In the genomic region with DNA sequence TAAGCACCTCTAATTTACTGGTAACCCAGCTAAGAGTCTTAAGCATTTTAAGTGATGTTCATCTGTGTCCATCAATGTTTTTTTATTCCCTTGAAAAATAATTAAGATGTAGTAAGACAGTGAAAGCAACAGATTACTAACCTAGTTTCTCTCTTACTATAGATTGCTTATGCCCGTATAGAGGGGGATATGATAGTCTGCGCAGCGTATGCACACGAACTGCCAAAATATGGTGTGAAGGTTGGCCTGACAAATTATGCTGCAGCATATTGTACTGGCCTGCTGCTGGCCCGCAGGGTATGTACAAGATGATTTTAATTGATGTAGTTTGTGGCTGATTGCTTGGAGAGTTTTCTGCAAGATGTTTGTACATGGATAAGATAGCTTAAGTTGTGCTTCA, we compare ENCODE assay signal across 9 cellular contexts. TPM values are rescaled to one million over a fixed set of nuclear protein-coding genes. Genes with fewer than 3 reads are reported as not detected.
DNase-seq lines count a peak whose midpoint lies in the region; ATAC-seq and TF ChIP-seq lines count a peak whose summit lies in the region.
"Had no signal": no experiment of that assay in that cellular context is flagged by ENCODE, and none has a peak within 500 bp of the region (broad histone marks: within the 10 kb centered on the region; RNA-seq: fewer than 3 reads in every experiment).

No MANE protein-coding gene starts in this region.

- no peak for TF ChIP-seq CTCF in fibroblast of mammary gland (conservative IDR thresholded peaks at IDR 0.05; ENCODE audit: control insufficient read depth, insufficient read depth, low read depth, low read length)

- peaks cover 58% of the 10 kb centered on the region for H3K4me1 Mint-ChIP-seq in activated T-cell treated with anti-CD3 and anti-CD28 coated beads, Interleukin-2, amount 50 U/mL, for 4 hours (ENCODE audit: low read depth)
- H3K4me1 Mint-ChIP-seq in T-helper 17 cell, result peaks cover 58% of the 10 kb centered on the region
- H3K4me1 Mint-ChIP-seq in stimulated activated effector memory CD8-positive, alpha-beta T cell treated with anti-CD3 and anti-CD28 coated beads, Interleukin-12 subunit alpha, Interleukin-12 subunit beta, amount 100 ng/mL, for 72 hours, result peaks cover 72% of the 10 kb centered on the region

- ATAC-seq in activated T-cell treated with anti-CD3 and anti-CD28 coated beads, Interleukin-2, amount 50 U/mL, for 4 hours, result no peak
- ATAC-seq in T-helper 17 cell (no peak), esophagus mucosa (no peak)
- ATAC-seq in stimulated activated effector memory CD8-positive, alpha-beta T cell treated with anti-CD3 and anti-CD28 coated beads, Interleukin-12 subunit alpha, Interleukin-12 subunit beta, amount 100 ng/mL, for 72 hours, result peak; percentile 9

- peak overlapping the region; percentile 100 for H3K27ac Mint-ChIP-seq in T-helper 17 cell
- H3K27ac Mint-ChIP-seq in stimulated activated effector memory CD8-positive, alpha-beta T cell treated with anti-CD3 and anti-CD28 coated beads, Interleukin-12 subunit alpha, Interleukin-12 subunit beta, amount 100 ng/mL, for 72 hours, result peak overlapping the region; percentile 100

- no peak for DNase-seq in activated T-cell treated with anti-CD3 and anti-CD28 coated beads, Interleukin-2, amount 50 U/mL, for 4 hours
- no peak for DNase-seq in activated T-cell treated with anti-CD3 and anti-CD28 coated beads, Interleukin-2, amount 50 U/mL, for 1 hour
- DNase-seq in T-helper 17 cell (no peak), fibroblast of mammary gland (ENCODE audit: low read depth) (no peak), NCI-H1694 (lab: John Stamatoyannopoulos, UW) (no peak), HuH-7 (ENCODE audit: low spot score) (no peak)
- no peak for DNase-seq in stimulated activated effector memory CD8-positive, alpha-beta T cell treated with anti-CD3 and anti-CD28 coated beads, Interleukin-12 subunit alpha, Interleukin-12 subunit beta, amount 100 ng/mL, for 72 hours (ENCODE audit: low spot score in 2 of 2)
- DNase-seq: NCI-H2081 treated with DMSO at 0.1 percent for 48 hours had no signal

- no peaks in the 10 kb centered on the region for H3K9me3 ChIP-seq in T-helper 17 cell (ENCODE audit: control insufficient read depth, low read length, poor library complexity, severe bottlenecking)

- H3K4me3 Mint-ChIP-seq in activated T-cell treated with anti-CD3 and anti-CD28 coated beads, Interleukin-2, amount 50 U/mL, for 4 hours, result peak overlapping the region; percentile 94
- peak overlapping the region; percentile 99 for H3K4me3 Mint-ChIP-seq in T-helper 17 cell
- H3K4me3 Mint-ChIP-seq in stimulated activated effector memory CD8-positive, alpha-beta T cell treated with anti-CD3 and anti-CD28 coated beads, Interleukin-12 subunit alpha, Interleukin-12 subunit beta, amount 100 ng/mL, for 72 hours, result peak overlapping the region; percentile 98

- peak overlapping the region; percentile 19 for H3K4me3 ChIP-seq in fibroblast of mammary gland (ENCODE audit: control insufficient read depth, low read depth, low read length)

- peaks cover 73% of the 10 kb centered on the region for H3K36me3 Mint-ChIP-seq in activated T-cell treated with anti-CD3 and anti-CD28 coated beads, Interleukin-2, amount 50 U/mL, for 4 hours (ENCODE audit: insufficient read depth)
- peaks cover 8% of the 10 kb centered on the region for H3K36me3 Mint-ChIP-seq in T-helper 17 cell (ENCODE audit: low read depth)
- peaks cover 83% of the 10 kb centered on the region for H3K36me3 Mint-ChIP-seq in stimulated activated effector memory CD8-positive, alpha-beta T cell treated with anti-CD3 and anti-CD28 coated beads, Interleukin-12 subunit alpha, Interleukin-12 subunit beta, amount 100 ng/mL, for 72 hours

- no peaks in the 10 kb centered on the region for H3K27me3 Mint-ChIP-seq in activated T-cell treated with anti-CD3 and anti-CD28 coated beads, Interleukin-2, amount 50 U/mL, for 4 hours (ENCODE audit: low read depth)
- no peaks in the 10 kb centered on the region for H3K27me3 Mint-ChIP-seq in T-helper 17 cell

- no peaks in the 10 kb centered on the region for H3K9me3 Mint-ChIP-seq in activated T-cell treated with anti-CD3 and anti-CD28 coated beads, Interleukin-2, amount 50 U/mL, for 4 hours
- H3K9me3 Mint-ChIP-seq in stimulated activated effector memory CD8-positive, alpha-beta T cell treated with anti-CD3 and anti-CD28 coated beads, Interleukin-12 subunit alpha, Interleukin-12 subunit beta, amount 100 ng/mL, for 72 hours, result no peaks in the 10 kb centered on the region

RNA-seq across cellular contexts. Expression of a gene that starts 2.8 kb away (rescaled TPM):
- total RNA-seq in activated T-cell treated with anti-CD3 and anti-CD28 coated beads, Interleukin-2, amount 50 U/mL, for 4 hours, result 1,000 to 10,000 TPM; 1,884 to 1,929 (median 1,900) TPM
- 1,000 to 10,000 TPM; 1,386 to 1,390 TPM for total RNA-seq in T-helper 17 cell
- 850 TPM for total RNA-seq in esophagus mucosa

RNA-seq across cellular contexts. Expression of a gene that starts 49.7 kb away (rescaled TPM):
- 10 to 100 TPM; 28.7 to 32.9 (median 29.8) TPM for total RNA-seq in activated T-cell treated with anti-CD3 and anti-CD28 coated beads, Interleukin-2, amount 50 U/mL, for 4 hours
- total RNA-seq in T-helper 17 cell (under 1 TPM; 0.70 to 0.80 TPM), esophagus mucosa (10.3 TPM)
